17 cellular contexts compared by ENCODE assay signal in genomic region chr11:110878513-110878912, GRCh38.
A peak's percentile ranks its signal among the peaks of the same experiment; 100 is the strongest.
DNase-seq lines count a peak whose midpoint lies in the region; ATAC-seq, FAIRE-seq and TF ChIP-seq lines count a peak whose summit lies in the region.
"Had no signal": no experiment of that assay in that cellular context is flagged by ENCODE, and none has a peak within 500 bp of the region (broad histone marks: within the 10 kb centered on the region; RNA-seq: fewer than 3 reads in every experiment).

No MANE protein-coding gene starts in this region.

- H2BK120ac ChIP-seq in IMR-90 (ENCODE audit: low read depth, low read length) = no peak overlapping the region

- no peak overlapping the region for H4K91ac ChIP-seq in IMR-90 (ENCODE audit: insufficient read depth, low read depth, low read length)

- no peak overlapping the region for H2BK5ac ChIP-seq in IMR-90 (ENCODE audit: low read depth, low read length, poor library complexity, severe bottlenecking)

- intact Hi-C loops in IMR-90 (cut with micrococcal nuclease) = no loop called here
- intact Hi-C loops in posterior cingulate gyrus (cut with DNase I) = no loop called here
- intact Hi-C loops in OCI-LY7 (cut with micrococcal nuclease; ENCODE audit: unreplicated experiment) = no loop called here

- H3K36me3 ChIP-seq in IMR-90 (ENCODE audit: control insufficient read depth, insufficient read depth, low read length) (no peaks in the 10 kb centered on the region), bronchial epithelial cell (ENCODE audit: control insufficient read depth, insufficient read depth, low read length) (no peaks in the 10 kb centered on the region), OCI-LY7 (ENCODE audit: insufficient read depth, low read length) (no peaks in the 10 kb centered on the region)

- no peak for ATAC-seq in IMR-90 (ENCODE audit: low read depth)
- ATAC-seq: HepG2 had no signal

- H3K4ac ChIP-seq in IMR-90 (ENCODE audit: low read depth, low read length) = no peak overlapping the region

- H3K9me2 ChIP-seq in OCI-LY7 (ENCODE audit: insufficient read depth, low read length) = no peaks in the 10 kb centered on the region

- H4K5ac ChIP-seq in IMR-90 (ENCODE audit: low read depth, low read length) = no peak overlapping the region

- CTCF ChIA-PET in IMR-90 (lab: Yijun Ruan, JAX) (interaction anchor here (0.6 kb wide), 1 partner anchor 30 kb away, joined by 4 read pairs; no protein-coding TSS in a partner anchor), OCI-LY7 (lab: Charles Lee; ENCODE audit: unreplicated experiment) (no interaction called here)

- no peaks in the 10 kb centered on the region for H3K79me2 ChIP-seq in OCI-LY7 (ENCODE audit: insufficient read depth, low read depth, low read length)

- H2AFZ ChIP-seq in IMR-90 (replicated peaks; ENCODE audit: low read length, poor library complexity) (no peak overlapping the region), OCI-LY7 (ENCODE audit: low read length) (no peak overlapping the region)

- H4K20me1 ChIP-seq in IMR-90 (ENCODE audit: insufficient read depth, low read length) = no peaks in the 10 kb centered on the region
- no peaks in the 10 kb centered on the region for H4K20me1 ChIP-seq in OCI-LY7 (ENCODE audit: insufficient read depth, low read length)

- H3K79me1 ChIP-seq in IMR-90 (ENCODE audit: low read depth in 1 of 2, low read length in 2 of 2) = no peaks in the 10 kb centered on the region

- no peaks in the 10 kb centered on the region for H3K9me1 ChIP-seq in IMR-90 (ENCODE audit: insufficient read depth, low read length)

- in situ Hi-C loops in IMR-90 (cut with MboI; ENCODE audit: low sequenced_read_pairs) = no loop called here

- no peak overlapping the region for H2AK5ac ChIP-seq in IMR-90 (ENCODE audit: low read depth, low read length)

- POLR2A ChIA-PET in IMR-90 (lab: Charles Lee; ENCODE audit: unreplicated experiment) (no interaction called here), OCI-LY7 (lab: Charles Lee) (interaction anchor here (0.7 to 0.8 kb wide), 2 partner anchors 11 to 110 kb away, joined by 3 to 6 read pairs; no protein-coding TSS in a partner anchor)

- H3K4me2 ChIP-seq in IMR-90 (ENCODE audit: low read depth, low read length) (no peak overlapping the region), OCI-LY7 (ENCODE audit: low read length) (no peak overlapping the region)

- WGBS in IMR-90 (ENCODE audit: extremely low coverage in 2 of 2, insufficient read length in 1 of 2), 2 experiments = no CpG with 5 or more reads among the region's 1 CpG

- H3K9ac ChIP-seq in IMR-90 (ENCODE audit: low read depth, low read length) = no peak overlapping the region

- H3K18ac ChIP-seq in IMR-90 (ENCODE audit: low read depth, low read length) = no peak overlapping the region

- H3K56ac ChIP-seq in IMR-90 (ENCODE audit: extremely low read depth, insufficient read depth, low read length) = no peak overlapping the region

- no peaks in the 10 kb centered on the region; the same call in 1 of the 2 replicates for H3K4me1 ChIP-seq in IMR-90 (ENCODE audit: control insufficient read depth, insufficient read depth, low read length)
- no peaks in the 10 kb centered on the region for H3K4me1 ChIP-seq in OCI-LY7 (ENCODE audit: insufficient read depth, low read length, poor library complexity, severe bottlenecking)

- H3K4me3 ChIP-seq in IMR-90 (ENCODE audit: insufficient read depth, low read depth, low read length) = no peak overlapping the region
- H3K4me3 ChIP-seq in bronchial epithelial cell (ENCODE audit: low read depth, low read length) = no peak overlapping the region
- no peak overlapping the region for H3K4me3 ChIP-seq in fibroblast of pulmonary artery (replicated peaks; ENCODE audit: low read depth, low read length)
- no peak overlapping the region for H3K4me3 ChIP-seq in OCI-LY7 (ENCODE audit: low read depth, low read length, poor library complexity, severe bottlenecking)

- DNase-seq in IMR-90 (peak; percentile 65), bronchial epithelial cell (ENCODE audit: low read depth) (peak; percentile 5), fibroblast of pulmonary artery (ENCODE audit: low read depth) (peak; percentile 73), renal cortical epithelial cell (ENCODE audit: low read depth) (peak; percentile 11), midbrain (lab: John Stamatoyannopoulos, UW) (no peak), posterior cingulate gyrus (no peak), OCI-LY7 (ENCODE audit: low spot score) (no peak)
- DNase-seq in activated CD4-positive, alpha-beta T cell treated with anti-CD3 and anti-CD28 coated beads for 4 hours = no peak
- DNase-seq: COR-L47, H9, NCI-H1417, NCI-H1930, NCI-H2171, NCI-H510A had no signal

- H2AK9ac ChIP-seq in IMR-90 (replicated peaks; ENCODE audit: low read depth, low read length, poor library complexity) = no peak overlapping the region

- H2BK15ac ChIP-seq in IMR-90 (ENCODE audit: low read depth, low read length) = no peak overlapping the region

- dilution Hi-C loops in IMR-90 (cut with HindIII; ENCODE audit: low sequenced_read_pairs, unreplicated experiment) = no loop called here

- H3K27ac ChIP-seq in IMR-90 (ENCODE audit: insufficient read depth, low read length) (no peak overlapping the region), OCI-LY7 (ENCODE audit: low read depth, low read length, poor library complexity, severe bottlenecking) (no peak overlapping the region)
- H3K27ac ChIP-seq: C4-2B had no signal

- no peak for TF ChIP-seq RAD21 in IMR-90 (IDR thresholded peaks at IDR 0.05; ENCODE audit: low read length)

- H3K23ac ChIP-seq in IMR-90 (ENCODE audit: low read depth, low read length) = no peak overlapping the region

- H4K8ac ChIP-seq in IMR-90 (ENCODE audit: low read depth in 2 of 2, low read length in 2 of 2) = no peak overlapping the region

- no peak for TF ChIP-seq POLR2A in IMR-90 (IDR thresholded peaks at IDR 0.05; ENCODE audit: low read depth, low read length)

- no peaks in the 10 kb centered on the region for H3K9me3 ChIP-seq in IMR-90 (ENCODE audit: control insufficient read depth, insufficient read depth, low read length)
- no peaks in the 10 kb centered on the region for H3K9me3 ChIP-seq in OCI-LY7 (ENCODE audit: low read length)

- H2BK20ac ChIP-seq in IMR-90 (ENCODE audit: low read depth, low read length) = no peak overlapping the region

- no peak for FAIRE-seq in bronchial epithelial cell (lab: Jason Lieb, UNC)
- FAIRE-seq: A204.1, HepG2 had no signal

- no peaks in the 10 kb centered on the region for H3K27me3 ChIP-seq in IMR-90 (ENCODE audit: control insufficient read depth, insufficient read depth, low read length)
- H3K27me3 ChIP-seq in bronchial epithelial cell (ENCODE audit: control insufficient read depth, insufficient read depth, low read length) = peaks cover 2% of the 10 kb centered on the region

- TF ChIP-seq CTCF in IMR-90 (conservative IDR thresholded peaks at IDR 0.05; ENCODE audit: low read depth, low read length) (no peak), bronchial epithelial cell (IDR thresholded peaks at IDR 0.05; ENCODE audit: insufficient read depth, low read length, severe bottlenecking) (no peak), fibroblast of pulmonary artery (IDR thresholded peaks at IDR 0.05; ENCODE audit: low read length, missing control alignments) (no peak), OCI-LY7 (conservative IDR thresholded peaks at IDR 0.05; ENCODE audit: low read length) (no peak)

- BruUV-seq in IMR-90 (replicated peaks; lab: Mats Ljungman, UMichigan) (no TSS peak), OCI-LY7 (replicated peaks; lab: Mats Ljungman, UMichigan) (no TSS peak)

- no peak overlapping the region for H3K14ac ChIP-seq in IMR-90 (replicated peaks; ENCODE audit: low read depth, low read length)

TF ChIP-seq in IMR-90, 13 proteins besides CTCF, POLR2A, EP300 and RAD21:
- TF ChIP-seq BHLHE40 (IDR thresholded peaks at IDR 0.05; ENCODE audit: low read depth, low read length) = no peak
- no peak for TF ChIP-seq RFX5 (IDR thresholded peaks at IDR 0.05; ENCODE audit: low read depth, low read length)
- no peak for TF ChIP-seq CHD1 (IDR thresholded peaks at IDR 0.05; ENCODE audit: low read depth, low read length)
- no peak for TF ChIP-seq CEBPB (IDR thresholded peaks at IDR 0.05; ENCODE audit: low read depth, low read length)
- TF ChIP-seq USF2 (IDR thresholded peaks at IDR 0.05; ENCODE audit: low read depth, low read length) = no peak

Comparison
In these comparisons a context has a peak if more than half of its experiments do, and no peak if none do; other contexts are left out.
1. DNase-seq: peak in IMR-90 (single experiment), bronchial epithelial cell (single experiment), fibroblast of pulmonary artery (single experiment) and renal cortical epithelial cell (single experiment); none in midbrain (single experiment), posterior cingulate gyrus (0 of 10), OCI-LY7 (single experiment) and activated CD4-positive, alpha-beta T cell treated with anti-CD3 and anti-CD28 coated beads for 4 hours (0 of 2).